9 cellular contexts compared by ENCODE assay signal in genomic region chr11:267491-267994, GRCh38. TPM values are rescaled to one million over a fixed set of nuclear protein-coding genes. Genes with fewer than 3 reads are reported as not detected.
DNase-seq lines count a peak whose midpoint lies in the region; ATAC-seq, FAIRE-seq and TF ChIP-seq lines count a peak whose summit lies in the region.
"Had no signal": no experiment of that assay in that cellular context is flagged by ENCODE, and none has a peak within 500 bp of the region (broad histone marks: within the 10 kb centered on the region; RNA-seq: fewer than 3 reads in every experiment).

No MANE protein-coding gene starts in this region.

- RAD21 ChIA-PET in GM12878 (lab: Charles Lee; ENCODE audit: unreplicated experiment): interaction anchor here (0.8 to 2.2 kb wide), 9 partner anchors 17 to 140 kb away, joined by 3 to 36 read pairs (median 5); partner anchors contain the start of genes BET1L and RIC8A

- H3K9me3 ChIP-seq in Peyer's patch (no peaks in the 10 kb centered on the region), GM12878 (replicated peaks; ENCODE audit: control insufficient read depth, insufficient read depth, low read length) (no peaks in the 10 kb centered on the region), muscle layer of duodenum (ENCODE audit: control insufficient read depth in 1 of 2, low read length in 2 of 2) (no peaks in the 10 kb centered on the region)

- intact Hi-C loops in GM12878 (cut with micrococcal nuclease; ENCODE audit: unreplicated experiment): loop anchor here (10.0 kb wide), 1 partner anchor 87 kb away; no protein-coding TSS in a partner anchor

- H3K4me2 ChIP-seq in GM12878 (ENCODE audit: control insufficient read depth, insufficient read depth): peak overlapping the region; percentile 89

- no peak for TF ChIP-seq EP300 in GM12878 (IDR thresholded peaks at IDR 0.05; ENCODE audit: borderline replicate concordance in 1 of 2, control insufficient read depth in 1 of 2, low read depth in 2 of 2, low read length in 2 of 2)

- ATAC-seq in GM12878 (peak; percentile 43), GM19035 (IDR thresholded peaks at IDR 0.05; ENCODE audit: unreplicated experiment) (no peak), GM21423 (IDR thresholded peaks at IDR 0.05; ENCODE audit: unreplicated experiment) (no peak), GM19023 (IDR thresholded peaks at IDR 0.05; ENCODE audit: unreplicated experiment) (no peak)

- TF ChIP-seq POLR2A in Peyer's patch (IDR thresholded peaks at IDR 0.05): peak in 1 of 2 donors; percentile 75
- no peak; the same call in 1 of the 2 replicates for TF ChIP-seq POLR2A in GM12878 (IDR thresholded peaks at IDR 0.05; ENCODE audit: low read depth, low read length)

- peaks cover 12% of the 10 kb centered on the region for H3K9me3 Mint-ChIP-seq in glutamatergic neuron (ENCODE audit: unreplicated experiment)

- SMC1A ChIA-PET in GM12878 (lab: Charles Lee; ENCODE audit: uncharacterized antibody, unreplicated experiment): interaction anchor here (0.6 to 2.7 kb wide), 15 partner anchors 10 to 88 kb away, joined by 3 to 8 read pairs (median 3); partner anchors contain the start of genes BET1L and RIC8A

- no peak overlapping the region for H3K27ac Mint-ChIP-seq in glutamatergic neuron (ENCODE audit: unreplicated experiment)

- POLR2A ChIA-PET in GM12878 (lab: Charles Lee): interaction anchor here (0.7 to 2.5 kb wide), 11 partner anchors 10 to 87 kb away, joined by 3 to 35 read pairs (median 6); partner anchors contain the start of genes BET1L, PGGHG, PSMD13 and RIC8A

- no peaks in the 10 kb centered on the region for H4K20me1 ChIP-seq in GM12878 (ENCODE audit: control insufficient read depth, insufficient read depth)

- H3K9ac ChIP-seq in GM12878 (ENCODE audit: control insufficient read depth, insufficient read depth, low read length): peak overlapping the region; percentile 71

- H3K27ac ChIP-seq in Peyer's patch (peak overlapping the region; percentile 93 to 97 (median 94)), GM12878 (ENCODE audit: control insufficient read depth, insufficient read depth) (peak overlapping the region; percentile 88), muscle layer of duodenum (ENCODE audit: low read length) (peak overlapping the region; percentile 82)

- TF ChIP-seq RAD21 in GM12878 (IDR thresholded peaks at IDR 0.05; ENCODE audit: insufficient read depth, low read depth, low read length): no peak

- no peak overlapping the region for H3K4me3 Mint-ChIP-seq in glutamatergic neuron (ENCODE audit: unreplicated experiment)

- CTCF ChIA-PET in GM12878 (lab: Yijun Ruan, JAX): interaction anchor here (0.9 to 4.2 kb wide), 10 partner anchors 9 to 182 kb away, joined by 3 to 37 read pairs (median 4); partner anchors contain the start of gene IFITM2

- peaks cover 8% of the 10 kb centered on the region for H3K36me3 Mint-ChIP-seq in glutamatergic neuron (ENCODE audit: unreplicated experiment)

- H3K79me2 ChIP-seq in GM12878 (ENCODE audit: control insufficient read depth, insufficient read depth, low read length): peaks cover 7% of the 10 kb centered on the region

- no peaks in the 10 kb centered on the region for H3K27me3 ChIP-seq in Peyer's patch
- no peaks in the 10 kb centered on the region for H3K27me3 ChIP-seq in GM12878 (replicated peaks in 1 of 2; ENCODE audit: control insufficient read depth in 2 of 2, insufficient read depth in 2 of 2, low read length in 1 of 2)
- no peaks in the 10 kb centered on the region for H3K27me3 ChIP-seq in muscle layer of duodenum (ENCODE audit: low read depth, low read length)

- H2AFZ ChIP-seq in GM12878 (ENCODE audit: control insufficient read depth, low read depth, low read length): peak overlapping the region; percentile 76

- H3K4me1 ChIP-seq in Peyer's patch: peaks cover 6 to 23% (median 8%) of the 10 kb centered on the region in 4 donors
- H3K4me1 ChIP-seq in GM12878 (ENCODE audit: control insufficient read depth, insufficient read depth, low read length): peaks cover 14% of the 10 kb centered on the region
- H3K4me1 ChIP-seq in muscle layer of duodenum (ENCODE audit: control insufficient read depth in 1 of 2, insufficient read depth in 2 of 2, low read length in 2 of 2): peaks cover 0 to 4% of the 10 kb centered on the region in 2 donors

- peaks cover 2% of the 10 kb centered on the region for H3K27me3 Mint-ChIP-seq in glutamatergic neuron (ENCODE audit: unreplicated experiment)

- in situ Hi-C loops in GM12878 (cut with MboI): no loop called here

- WGBS in GM12878 (ENCODE audit: insufficient coverage, insufficient replicate concordance, low lambda C conversion rate, missing lambda C conversion rate): 2% methylated on average over 16 of the region's 18 CpGs

- no peak for FAIRE-seq in GM12878 (lab: Jason Lieb, UNC)

- H3K4me1 Mint-ChIP-seq in glutamatergic neuron (ENCODE audit: low read depth, unreplicated experiment): no peaks in the 10 kb centered on the region

- DNase-seq in GM12865 (ENCODE audit: low read depth) (peak; percentile 85), Peyer's patch (peak; percentile 77 to 90 (median 82)), GM12878 (ENCODE audit: low read depth, low spot score) (peak; percentile 35), glutamatergic neuron (no peak)
- DNase-seq: IMR-90 had no signal

- TSS peak; percentile 84 for BruUV-seq in GM12878 (replicated peaks; lab: Mats Ljungman, UMichigan)

- H3K4me3 ChIP-seq in GM12865 (ENCODE audit: low read depth, low read length) (peak overlapping the region; percentile 95), Peyer's patch (peak overlapping the region; percentile 41 to 64 (median 58)), GM12878 (peak overlapping the region; percentile 78), muscle layer of duodenum (ENCODE audit: low read depth in 1 of 2, low read length in 2 of 2) (peak overlapping the region; percentile 42 to 48)

- no peak for TF ChIP-seq CTCF in GM12865 (IDR thresholded peaks at IDR 0.05; ENCODE audit: insufficient read depth, low read depth, low read length, missing control alignments)
- TF ChIP-seq CTCF in Peyer's patch (IDR thresholded peaks at IDR 0.05): no peak
- no peak for TF ChIP-seq CTCF in GM12878 (IDR thresholded peaks at IDR 0.05 in 2 of 3, conservative IDR thresholded peaks at IDR 0.05 in 1 of 3; ENCODE audit: control insufficient read depth in 2 of 3, extremely low read depth in 1 of 3, insufficient read depth in 1 of 3, low read depth in 3 of 3, low read length in 3 of 3)
- TF ChIP-seq CTCF in glutamatergic neuron (IDR thresholded peaks at IDR 0.05; ENCODE audit: partially characterized antibody, unreplicated experiment): no peak

- H3K36me3 ChIP-seq in Peyer's patch (no peaks in the 10 kb centered on the region), GM12878 (ENCODE audit: control insufficient read depth in 2 of 2, insufficient read depth in 2 of 2, low read length in 1 of 2) (no peaks in the 10 kb centered on the region), muscle layer of duodenum (ENCODE audit: control insufficient read depth in 1 of 2, insufficient read depth in 2 of 2, low read length in 2 of 2) (no peaks in the 10 kb centered on the region)

RNA-seq across cellular contexts. Expression of gene NLRP6, which starts 10.7 kb away (rescaled TPM):
- total RNA-seq in Peyer's patch (100 to 1,000 TPM; 109 to 687 (median 492) TPM), GM12878 (2014; rRNA removed) (0.11 TPM in 1 of 2 replicates, not detected in the other), GM12878 (2014; rRNA removed; fragmentation: Illumina TruSeq; extraction: Trizol) (not detected in 2 replicates), GM12878 (2021) (0.11 TPM in 1 of 2 replicates, not detected in the other), glutamatergic neuron (ENCODE audit: unreplicated experiment) (not detected)
- 1.3 and 2.2 TPM in 2 replicates for total RNA-seq in GM12878 (2013; cell fraction: nucleolus; rRNA removed)
- polyA plus RNA-seq in GM12878 (2011; ENCODE audit: low read depth): not detected
- polyA plus RNA-seq in GM12878 (2011; rRNA removed) (0.03 TPM in 1 of 2 replicates, not detected in the other), GM12878 (2014; fragmentation: Illumina TruSeq; extraction: Trizol) (not detected in 2 replicates), GM12878 (2014; fragmentation: Nextera tagmentation; extraction: Ambion mirVana) (not detected), GM12878 (2014; rRNA removed) (not detected in 2 replicates), GM12878 (2016; fragmentation: Nextera tagmentation; extraction: Ambion mirVana) (not detected)
- polyA plus RNA-seq in GM12878 (2011; cell fraction: cytosol; rRNA removed): 0.09 and 0.13 TPM in 2 replicates
- polyA plus RNA-seq in GM12878 (2011; cell fraction: nucleus; rRNA removed): 0.28 and 0.45 TPM in 2 replicates
- polyA plus RNA-seq in GM12878 (2012): 0.07 and 0.10 TPM in 2 replicates
- 0.10 TPM in 1 of 2 replicates, not detected in the other for polyA minus RNA-seq in GM12878 (2011; rRNA and poly(A)+ RNA removed)
- not detected in 2 replicates for polyA minus RNA-seq in GM12878 (2011; cell fraction: cytosol; rRNA and poly(A)+ RNA removed)
- 0.24 and 0.57 TPM in 2 replicates for polyA minus RNA-seq in GM12878 (2011; cell fraction: nucleus; rRNA and poly(A)+ RNA removed)
- total RNA-seq: IMR-90 had no signal
- polyA plus RNA-seq: IMR-90 had no signal

RNA-seq across cellular contexts. Expression of gene PGGHG, which starts 21.4 kb away (rescaled TPM):
- 100 to 1,000 TPM in 3 of 4 donors, 10 to 100 TPM in 1; 94.2 to 385 (median 317) TPM for total RNA-seq in Peyer's patch
- 80.7 and 93.8 TPM in 2 replicates for total RNA-seq in GM12878 (2013; cell fraction: nucleolus; rRNA removed)
- total RNA-seq in GM12878 (2014; rRNA removed): 3.5 and 3.9 TPM in 2 replicates
- 1.3 and 1.9 TPM in 2 replicates for total RNA-seq in GM12878 (2014; rRNA removed; fragmentation: Illumina TruSeq; extraction: Trizol)
- total RNA-seq in GM12878 (2021): 7.3 and 8.2 TPM in 2 replicates
- 13.0 TPM for polyA plus RNA-seq in GM12878 (2011; ENCODE audit: low read depth)
- 1.7 and 2.9 TPM in 2 replicates for polyA plus RNA-seq in GM12878 (2011; rRNA removed)
- 2.1 and 4.4 TPM in 2 replicates for polyA plus RNA-seq in GM12878 (2011; cell fraction: cytosol; rRNA removed)
- polyA plus RNA-seq in GM12878 (2011; cell fraction: nucleus; rRNA removed): 82.4 and 97.9 TPM in 2 replicates
- polyA plus RNA-seq in GM12878 (2012): 34.6 and 36.7 TPM in 2 replicates
- polyA plus RNA-seq in GM12878 (2014; fragmentation: Illumina TruSeq; extraction: Trizol): 0.17 and 1.5 TPM in 2 replicates
- polyA plus RNA-seq in GM12878 (2014; fragmentation: Nextera tagmentation; extraction: Ambion mirVana): under 1 TPM; 0.10 to 0.27 TPM
- polyA plus RNA-seq in GM12878 (2014; rRNA removed): 7.9 and 8.3 TPM in 2 replicates
- 1 to 10 TPM; 1.0 to 1.7 TPM for polyA plus RNA-seq in GM12878 (2016; fragmentation: Nextera tagmentation; extraction: Ambion mirVana)
- 0.80 and 2.4 TPM in 2 replicates for polyA minus RNA-seq in GM12878 (2011; rRNA and poly(A)+ RNA removed)
- polyA minus RNA-seq in GM12878 (2011; cell fraction: cytosol; rRNA and poly(A)+ RNA removed): 0.80 and 1.1 TPM in 2 replicates
- polyA minus RNA-seq in GM12878 (2011; cell fraction: nucleus; rRNA and poly(A)+ RNA removed): 7.3 and 13.1 TPM in 2 replicates
- total RNA-seq in glutamatergic neuron (ENCODE audit: unreplicated experiment): 14.4 TPM

RNA-seq across cellular contexts. Expression of gene PSMD13, which starts 30.8 kb away (rescaled TPM):
- 100 to 1,000 TPM in 2 of 4 donors, 10 to 100 TPM in 2; 74.5 to 125 (median 96.9) TPM for total RNA-seq in Peyer's patch
- total RNA-seq in GM12878 (2013; cell fraction: nucleolus; rRNA removed): 72.9 and 74.9 TPM in 2 replicates
- 173 and 184 TPM in 2 replicates for total RNA-seq in GM12878 (2014; rRNA removed)
- 131 and 141 TPM in 2 replicates for total RNA-seq in GM12878 (2014; rRNA removed; fragmentation: Illumina TruSeq; extraction: Trizol)
- total RNA-seq in GM12878 (2021): 160 and 163 TPM in 2 replicates
- 82.9 TPM for polyA plus RNA-seq in GM12878 (2011; ENCODE audit: low read depth)
- 159 and 169 TPM in 2 replicates for polyA plus RNA-seq in GM12878 (2011; rRNA removed)
- 181 and 204 TPM in 2 replicates for polyA plus RNA-seq in GM12878 (2011; cell fraction: cytosol; rRNA removed)
- 151 and 175 TPM in 2 replicates for polyA plus RNA-seq in GM12878 (2011; cell fraction: nucleus; rRNA removed)
- polyA plus RNA-seq in GM12878 (2012): 108 and 124 TPM in 2 replicates
- 164 and 170 TPM in 2 replicates for polyA plus RNA-seq in GM12878 (2014; fragmentation: Illumina TruSeq; extraction: Trizol)
- polyA plus RNA-seq in GM12878 (2014; fragmentation: Nextera tagmentation; extraction: Ambion mirVana): 100 to 1,000 TPM; 198 to 221 TPM
- 169 and 193 TPM in 2 replicates for polyA plus RNA-seq in GM12878 (2014; rRNA removed)
- 100 to 1,000 TPM; 277 to 303 TPM for polyA plus RNA-seq in GM12878 (2016; fragmentation: Nextera tagmentation; extraction: Ambion mirVana)
- 71.0 and 89.0 TPM in 2 replicates for polyA minus RNA-seq in GM12878 (2011; rRNA and poly(A)+ RNA removed)
- polyA minus RNA-seq in GM12878 (2011; cell fraction: cytosol; rRNA and poly(A)+ RNA removed): 26.2 and 34.4 TPM in 2 replicates
- 33.7 and 39.5 TPM in 2 replicates for polyA minus RNA-seq in GM12878 (2011; cell fraction: nucleus; rRNA and poly(A)+ RNA removed)
- total RNA-seq in glutamatergic neuron (ENCODE audit: unreplicated experiment): 136 TPM

RNA-seq across cellular contexts. Expression of gene SIRT3, which starts 31.4 kb away (rescaled TPM):
- total RNA-seq in Peyer's patch (10 to 100 TPM; 21.2 to 36.3 (median 29.3) TPM), GM12878 (2014; rRNA removed) (12.4 and 13.3 TPM in 2 replicates), GM12878 (2014; rRNA removed; fragmentation: Illumina TruSeq; extraction: Trizol) (7.1 and 8.5 TPM in 2 replicates), GM12878 (2021) (12.9 and 15.1 TPM in 2 replicates), glutamatergic neuron (ENCODE audit: unreplicated experiment) (23.6 TPM)
- total RNA-seq in GM12878 (2013; cell fraction: nucleolus; rRNA removed): 26.5 and 33.8 TPM in 2 replicates
- polyA plus RNA-seq in GM12878 (2011; ENCODE audit: low read depth): 11.2 TPM
- polyA plus RNA-seq in GM12878 (2011; rRNA removed) (15.8 and 18.8 TPM in 2 replicates), GM12878 (2014; fragmentation: Illumina TruSeq; extraction: Trizol) (11.8 and 19.4 TPM in 2 replicates), GM12878 (2014; fragmentation: Nextera tagmentation; extraction: Ambion mirVana) (1 to 10 TPM in 1 of 2 experiments, under 1 TPM in 1; 0.90 to 2.8 TPM), GM12878 (2014; rRNA removed) (22.6 and 23.2 TPM in 2 replicates), GM12878 (2016; fragmentation: Nextera tagmentation; extraction: Ambion mirVana) (10 to 100 TPM; 11.4 to 12.9 TPM)
- 26.1 and 26.7 TPM in 2 replicates for polyA plus RNA-seq in GM12878 (2011; cell fraction: cytosol; rRNA removed)
- polyA plus RNA-seq in GM12878 (2011; cell fraction: nucleus; rRNA removed): 44.2 and 52.4 TPM in 2 replicates
- 21.5 and 28.2 TPM in 2 replicates for polyA plus RNA-seq in GM12878 (2012)
- 6.3 and 21.2 TPM in 2 replicates for polyA minus RNA-seq in GM12878 (2011; rRNA and poly(A)+ RNA removed)
- polyA minus RNA-seq in GM12878 (2011; cell fraction: cytosol; rRNA and poly(A)+ RNA removed): 2.8 and 5.7 TPM in 2 replicates
- 10.2 and 16.3 TPM in 2 replicates for polyA minus RNA-seq in GM12878 (2011; cell fraction: nucleus; rRNA and poly(A)+ RNA removed)

RNA-seq across cellular contexts. Expression of gene IFITM5, which starts 31.8 kb away (rescaled TPM):
- total RNA-seq in Peyer's patch: not detected
- not detected in 2 replicates for total RNA-seq in GM12878 (2013; cell fraction: nucleolus; rRNA removed)
- not detected in 2 replicates for total RNA-seq in GM12878 (2014; rRNA removed)
- total RNA-seq in GM12878 (2014; rRNA removed; fragmentation: Illumina TruSeq; extraction: Trizol): not detected in 2 replicates
- total RNA-seq in GM12878 (2021): not detected in 2 replicates
- not detected for polyA plus RNA-seq in GM12878 (2011; ENCODE audit: low read depth)
- not detected in 2 replicates for polyA plus RNA-seq in GM12878 (2011; rRNA removed)
- polyA plus RNA-seq in GM12878 (2011; cell fraction: cytosol; rRNA removed): not detected in 2 replicates
- polyA plus RNA-seq in GM12878 (2011; cell fraction: nucleus; rRNA removed): not detected in 2 replicates
- not detected in 2 replicates for polyA plus RNA-seq in GM12878 (2012)
- polyA plus RNA-seq in GM12878 (2014; fragmentation: Illumina TruSeq; extraction: Trizol): not detected in 2 replicates
- polyA plus RNA-seq in GM12878 (2014; fragmentation: Nextera tagmentation; extraction: Ambion mirVana): not detected
- not detected in 2 replicates for polyA plus RNA-seq in GM12878 (2014; rRNA removed)
- polyA plus RNA-seq in GM12878 (2016; fragmentation: Nextera tagmentation; extraction: Ambion mirVana): not detected
- polyA minus RNA-seq in GM12878 (2011; rRNA and poly(A)+ RNA removed): not detected in 2 replicates
- polyA minus RNA-seq in GM12878 (2011; cell fraction: cytosol; rRNA and poly(A)+ RNA removed): not detected in 2 replicates
- polyA minus RNA-seq in GM12878 (2011; cell fraction: nucleus; rRNA and poly(A)+ RNA removed): not detected in 2 replicates
- not detected for total RNA-seq in glutamatergic neuron (ENCODE audit: unreplicated experiment)
- total RNA-seq: IMR-90 had no signal
- polyA plus RNA-seq: IMR-90 had no signal

Comparison
In these comparisons a context has a peak if more than half of its experiments do, and no peak if none do; other contexts are left out.
1. H3K4me3 ChIP-seq: peak in every context shown above with its lines; median percentile 95 in GM12865; 78 in GM12878; 58 in Peyer's patch; 45 in muscle layer of duodenum.
2. RNA of gene NLRP6, which starts 10.7 kb away (total RNA-seq): 109 to 687 TPM in Peyer's patch; 0.11 to 2.2 TPM in GM12878 and not detected in glutamatergic neuron (single experiment); every median in the first group is over 10 times any median in the second.
3. Peak in every context shown above with its lines, with median percentiles within 50 percentile points of each other: H3K27ac ChIP-seq.